1 cellular context compared by ENCODE assay signal in the genomic region with DNA sequence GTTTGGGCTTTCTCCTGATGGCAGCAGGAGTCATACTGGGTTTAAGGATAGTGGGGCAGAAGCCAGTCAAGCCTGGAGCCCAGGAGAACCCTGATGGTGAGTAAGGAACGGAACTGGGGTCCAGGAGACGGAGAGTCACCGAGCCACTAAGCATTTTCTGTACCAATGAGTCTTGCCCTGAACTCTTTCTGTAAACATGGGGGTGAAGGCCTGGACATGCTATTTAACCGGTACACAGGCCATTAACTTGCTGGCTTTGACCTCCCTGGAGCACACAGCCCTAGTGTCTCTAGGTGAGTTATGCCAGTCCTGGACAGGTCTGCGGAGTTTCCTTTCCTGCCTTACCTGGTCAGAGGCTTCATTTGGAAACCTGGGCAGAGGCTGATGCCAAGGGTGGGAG.
TF ChIP-seq lines count a peak whose summit lies in the region.

No MANE protein-coding gene starts in this region.

TF ChIP-seq in IMR-90, 13 proteins besides CTCF, POLR2A, EP300 and RAD21:
- no peak for TF ChIP-seq NFE2L2 (IDR thresholded peaks at IDR 0.05; ENCODE audit: low read depth, low read length)
- no peak for TF ChIP-seq MAFK (IDR thresholded peaks at IDR 0.05; ENCODE audit: low read depth, low read length)
- TF ChIP-seq FOS (IDR thresholded peaks at IDR 0.05; ENCODE audit: low read depth, low read length) = no peak
- TF ChIP-seq, protein P1, sequence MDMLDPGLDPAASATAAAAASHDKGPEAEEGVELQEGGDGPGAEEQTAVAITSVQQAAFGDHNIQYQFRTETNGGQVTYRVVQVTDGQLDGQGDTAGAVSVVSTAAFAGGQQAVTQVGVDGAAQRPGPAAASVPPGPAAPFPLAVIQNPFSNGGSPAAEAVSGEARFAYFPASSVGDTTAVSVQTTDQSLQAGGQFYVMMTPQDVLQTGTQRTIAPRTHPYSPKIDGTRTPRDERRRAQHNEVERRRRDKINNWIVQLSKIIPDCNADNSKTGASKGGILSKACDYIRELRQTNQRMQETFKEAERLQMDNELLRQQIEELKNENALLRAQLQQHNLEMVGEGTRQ (IDR thresholded peaks at IDR 0.05; ENCODE audit: low read depth, low read length) = no peak
- TF ChIP-seq RFX5 (IDR thresholded peaks at IDR 0.05; ENCODE audit: low read depth, low read length) = no peak
- TF ChIP-seq RCOR1 (IDR thresholded peaks at IDR 0.05; ENCODE audit: insufficient replicate concordance, low read length) = no peak
- no peak for TF ChIP-seq CEBPB (IDR thresholded peaks at IDR 0.05; ENCODE audit: low read depth, low read length)
